In the genomic region with DNA sequence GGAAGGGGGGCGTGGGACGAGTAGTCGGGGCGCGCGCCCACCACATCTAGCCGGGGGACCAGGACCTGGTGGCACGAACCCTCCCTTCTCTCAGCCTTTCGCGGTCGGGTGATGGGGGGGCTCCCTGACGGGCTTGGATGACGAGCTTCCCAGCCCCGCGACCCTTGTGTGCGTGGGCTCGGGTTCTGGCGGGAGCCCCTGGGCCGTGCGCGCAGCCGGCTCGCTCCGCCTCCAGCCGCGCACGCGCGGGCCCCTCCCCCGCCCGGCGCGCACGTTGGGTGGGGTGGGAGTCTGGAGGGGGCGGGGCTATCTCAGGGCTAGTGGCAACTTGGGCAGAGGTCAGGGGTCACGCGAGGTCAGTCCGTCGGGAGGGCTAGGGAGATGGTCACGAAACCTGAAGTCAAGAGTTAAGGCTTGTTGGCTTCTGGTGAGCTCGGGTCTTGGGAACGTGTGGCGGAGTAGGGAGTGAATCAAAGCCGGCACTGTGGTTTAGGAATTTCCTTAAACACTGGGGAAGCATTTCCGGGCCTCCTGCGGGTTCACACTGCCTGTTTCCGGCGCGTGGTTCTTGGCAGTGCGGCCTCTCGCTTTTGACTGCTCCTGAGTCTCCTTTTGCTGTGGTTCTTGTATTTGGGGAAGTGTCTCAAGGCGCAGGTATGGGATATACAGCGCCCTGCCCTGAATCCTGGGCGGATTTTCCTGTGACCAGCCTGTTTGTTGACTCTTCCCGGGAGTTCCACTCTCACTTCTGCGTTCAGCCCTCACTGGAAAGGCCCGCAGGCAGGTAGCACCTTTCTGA, we compare ENCODE assay signal across 8 cellular contexts. TPM values are rescaled to one million over a fixed set of nuclear protein-coding genes. Genes with fewer than 3 reads are reported as not detected.
DNase-seq lines count a peak whose midpoint lies in the region; ATAC-seq and TF ChIP-seq lines count a peak whose summit lies in the region.

A gene (plus strand): TSS at position 356 of the 799 bp plus-strand sequence. CDS start 1,654 bp downstream, outside the sequence.

- H3K9me3 Mint-ChIP-seq in T-helper 1 cell treated with Interleukin-12 subunit alpha and Interleukin-12 subunit beta and Interleukin-4 antibody, amounts not matched to agents 30 μg/mL and 1 μg/mL, for 36 hours = no peaks in the 10 kb centered on the region

- peaks cover 24% of the 10 kb centered on the region for H3K36me3 Mint-ChIP-seq in T-helper 1 cell treated with Interleukin-12 subunit alpha and Interleukin-12 subunit beta and Interleukin-4 antibody, amounts not matched to agents 30 μg/mL and 1 μg/mL, for 36 hours (ENCODE audit: low read depth)

- no peak for TF ChIP-seq POLR2A in transverse colon (IDR thresholded peaks at IDR 0.05)

- TF ChIP-seq EP300 in transverse colon (IDR thresholded peaks at IDR 0.05; ENCODE audit: low read depth) = no peak

- peaks cover 0 to 38% (median 31%) of the 10 kb centered on the region in 9 donors for H3K4me1 ChIP-seq in heart right ventricle
- peaks cover 9 to 21% (median 13%) of the 10 kb centered on the region in 4 donors for H3K4me1 ChIP-seq in transverse colon

- peak within 1 kb of the TSS; percentile 99 for H3K27ac Mint-ChIP-seq in T-helper 1 cell treated with Interleukin-12 subunit alpha and Interleukin-12 subunit beta and Interleukin-4 antibody, amounts not matched to agents 30 μg/mL and 1 μg/mL, for 36 hours

- H3K27me3 Mint-ChIP-seq in T-helper 1 cell treated with Interleukin-12 subunit alpha and Interleukin-12 subunit beta and Interleukin-4 antibody, amounts not matched to agents 30 μg/mL and 1 μg/mL, for 36 hours (ENCODE audit: low read depth) = no peaks in the 10 kb centered on the region

- in situ Hi-C loops in transverse colon (cut with MboI; ENCODE audit: low pct_ligation_motif_present in 1 of 4, low pct_unique_long_range_greater_than_20kb in 1 of 4, low sequenced_read_pairs in 3 of 4) = loop anchor here in 1 of 4 donors (10.0 kb wide), 1 partner anchor 54 kb away; no protein-coding TSS in a partner anchor

- no peak for TF ChIP-seq CTCF in GM12875 (IDR thresholded peaks at IDR 0.05; ENCODE audit: borderline replicate concordance, insufficient read depth, low read depth, low read length)
- no peak for TF ChIP-seq CTCF in heart right ventricle (IDR thresholded peaks at IDR 0.05)
- no peak for TF ChIP-seq CTCF in transverse colon (IDR thresholded peaks at IDR 0.05)

- intact Hi-C loops in heart right ventricle (cut with DNase I) = loop anchor here in 4 of 10 donors (1.0 to 10.0 kb wide), 5 partner anchors 40 to 167 kb away; a partner anchor contains a TSS
- intact Hi-C loops in posterior cingulate gyrus (cut with DNase I) = loop anchor here (1.0 to 2.0 kb wide), 3 partner anchors 41 to 50 kb away; a partner anchor contains a TSS
- intact Hi-C loops in transverse colon (cut with DNase I; ENCODE audit: low total_unique reads) = no loop called here

- DNase-seq in NCI-H128 (lab: John Stamatoyannopoulos, UW; ENCODE audit: unreplicated experiment) = peak; percentile 2
- DNase-seq in amniotic epithelial cell (ENCODE audit: low read depth) = peak; percentile 72
- peak; percentile 88 to 89 for DNase-seq in heart right ventricle
- DNase-seq in posterior cingulate gyrus = peak; percentile 69 to 97 (median 76)
- peak; percentile 91 for DNase-seq in transverse colon

- ATAC-seq in HG02678 (IDR thresholded peaks at IDR 0.05; ENCODE audit: unreplicated experiment) (peak; percentile 29), heart right ventricle (peak; percentile 61 to 84 (median 78))

- H3K4me3 ChIP-seq in GM12875 (ENCODE audit: low read depth, low read length) (peak within 1 kb of the TSS; percentile 98), heart right ventricle (peak within 1 kb of the TSS; percentile 84 to 100 (median 94)), transverse colon (peak within 1 kb of the TSS; percentile 79 to 96 (median 86))

- 0 to 2% methylated on average over 57 of the region's 57 CpGs for whole genome bisulfite sequencing in heart right ventricle, 2 donors
- WGBS in transverse colon (ENCODE audit: low coverage in 1 of 2), 2 donors = 1 to 4% methylated on average over 10 to 27 of the region's 57 CpGs

- H3K36me3 ChIP-seq in heart right ventricle (peaks cover 3 to 43% (median 33%) of the 10 kb centered on the region in 9 donors), transverse colon (peaks cover 0 to 33% (median 12%) of the 10 kb centered on the region in 4 donors)

- H3K27me3 ChIP-seq in heart right ventricle (no peaks in the 10 kb centered on the region), transverse colon (no peaks in the 10 kb centered on the region)

- H3K9me3 ChIP-seq in heart right ventricle = no peaks in the 10 kb centered on the region
- no peaks in the 10 kb centered on the region for H3K9me3 ChIP-seq in transverse colon

- H3K27ac ChIP-seq in heart right ventricle = peak within 1 kb of the TSS; percentile 97 to 100 (median 100)
- H3K27ac ChIP-seq in transverse colon = peak within 1 kb of the TSS; percentile 98 to 100 (median 99)

- H3K4me1 Mint-ChIP-seq in T-helper 1 cell treated with Interleukin-12 subunit alpha and Interleukin-12 subunit beta and Interleukin-4 antibody, amounts not matched to agents 30 μg/mL and 1 μg/mL, for 36 hours (ENCODE audit: low read depth) = peaks cover 29% of the 10 kb centered on the region

- peak within 1 kb of the TSS; percentile 99 for H3K4me3 Mint-ChIP-seq in T-helper 1 cell treated with Interleukin-12 subunit alpha and Interleukin-12 subunit beta and Interleukin-4 antibody, amounts not matched to agents 30 μg/mL and 1 μg/mL, for 36 hours

RNA-seq across cellular contexts. Expression of the gene that starts here (rescaled TPM):
- total RNA-seq in heart right ventricle (10 to 100 TPM; 40.1 to 60.6 (median 46.7) TPM), transverse colon (100 to 1,000 TPM in 1 of 4 donors, 10 to 100 TPM in 3; 43.8 to 135 (median 71.3) TPM)
- polyA plus RNA-seq in heart right ventricle = 10 to 100 TPM in 1 of 2 donors, 1 to 10 TPM in 1; 2.6 to 26.3 TPM

Comparison
In these comparisons a context has a peak if more than half of its experiments do, and no peak if none do; other contexts are left out.
1. Peak in every context shown above with its lines: DNase-seq, ATAC-seq, H3K4me3 ChIP-seq and H3K27ac ChIP-seq.
2. DNase-seq: peak in every context shown above with its lines; median percentile 91 in transverse colon; 88 in heart right ventricle; 76 in posterior cingulate gyrus; 72 in amniotic epithelial cell; 2 in NCI-H128.